8 cellular contexts compared by ENCODE assay signal in the genomic region with DNA sequence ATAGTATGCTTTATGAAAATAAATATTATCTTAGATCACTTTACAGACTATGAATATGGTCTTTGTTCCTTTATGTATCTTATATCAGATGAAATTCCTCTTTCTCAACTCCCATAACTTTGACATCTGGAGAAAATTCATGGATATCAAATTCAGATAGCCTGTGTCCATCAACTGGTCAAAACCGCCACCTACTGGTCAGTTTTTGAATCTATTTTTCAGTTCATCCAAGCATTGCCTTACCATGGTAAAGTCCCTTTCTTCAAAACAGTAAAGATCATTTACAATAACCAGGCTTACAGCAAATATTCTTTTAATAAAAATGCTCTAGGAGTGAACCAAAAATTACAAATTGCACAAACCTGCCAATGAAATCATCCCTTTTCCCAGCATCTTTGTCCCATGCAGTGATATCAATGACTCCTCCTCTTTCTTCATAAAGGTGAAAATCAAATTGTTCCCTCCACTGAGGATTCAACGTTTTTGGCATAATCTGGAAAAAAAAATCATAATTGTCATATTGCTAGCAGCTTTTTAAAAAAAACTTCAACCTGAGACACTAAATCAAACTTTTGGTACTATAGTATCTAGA.
A peak's percentile ranks its signal among the peaks of the same experiment; 100 is the strongest.
DNase-seq lines count a peak whose midpoint lies in the region; ATAC-seq, FAIRE-seq and TF ChIP-seq lines count a peak whose summit lies in the region.

No MANE protein-coding gene starts in this region.

- no peak for TF ChIP-seq POLR2A in GM12892 (IDR thresholded peaks at IDR 0.05; ENCODE audit: low read depth, low read length)
- TF ChIP-seq POLR2A in GM12878 (IDR thresholded peaks at IDR 0.05; ENCODE audit: low read depth, low read length): no peak

- RAD21 ChIA-PET in GM12878 (lab: Charles Lee; ENCODE audit: unreplicated experiment): interaction anchor here (0.5 to 1.3 kb wide), 2 partner anchors 9 to 549 kb away, joined by 3 to 4 read pairs; no protein-coding TSS in a partner anchor

- WGBS in GM12878 (ENCODE audit: insufficient coverage, insufficient replicate concordance, low lambda C conversion rate, missing lambda C conversion rate): 0% methylated on average over 2 of the region's 2 CpGs
- 14% methylated on average over 2 of the region's 2 CpGs for whole genome bisulfite sequencing in liver

- no peak for TF ChIP-seq EP300 in GM12878 (IDR thresholded peaks at IDR 0.05; ENCODE audit: borderline replicate concordance in 1 of 2, control insufficient read depth in 1 of 2, low read depth in 2 of 2, low read length in 2 of 2)

- in situ Hi-C loops in GM12878 (cut with MboI): no loop called here

- H3K4me3 ChIP-seq in BE2C (ENCODE audit: low read depth, low read length): no peak overlapping the region
- H3K4me3 ChIP-seq in LNCaP clone FGC (ENCODE audit: low read depth, low read length): no peak overlapping the region
- H3K4me3 ChIP-seq in GM12878: no peak overlapping the region
- H3K4me3 ChIP-seq in liver (ENCODE audit: low read depth in 1 of 3, low read length in 3 of 3): no peak overlapping the region

- intact Hi-C loops in GM12878 (cut with micrococcal nuclease; ENCODE audit: unreplicated experiment): no loop called here

- TF ChIP-seq CTCF in BE2C (IDR thresholded peaks at IDR 0.05; ENCODE audit: low read depth, low read length) (peak; percentile 83), LNCaP clone FGC (IDR thresholded peaks at IDR 0.05; ENCODE audit: control insufficient read depth, extremely low read depth, insufficient read depth) (peak; percentile 71), GM12878 (IDR thresholded peaks at IDR 0.05 in 2 of 3, conservative IDR thresholded peaks at IDR 0.05 in 1 of 3; ENCODE audit: control insufficient read depth in 2 of 3, extremely low read depth in 1 of 3, insufficient read depth in 1 of 3, low read depth in 3 of 3, low read length in 3 of 3) (peak; percentile 53 to 58 (median 57)), liver (IDR thresholded peaks at IDR 0.05; ENCODE audit: low read depth, low read length, missing input control) (peak; percentile 48)

- H3K4me1 ChIP-seq in BE2C (no peaks in the 10 kb centered on the region), GM12878 (ENCODE audit: control insufficient read depth, insufficient read depth, low read length) (no peaks in the 10 kb centered on the region), liver (ENCODE audit: control insufficient read depth in 4 of 4, insufficient read depth in 4 of 4, low read length in 3 of 4) (no peaks in the 10 kb centered on the region)

- ATAC-seq in GM12878 (peak; percentile 84), GM19397 (IDR thresholded peaks at IDR 0.05; ENCODE audit: unreplicated experiment) (no peak)

- DNase-seq in BE2C (peak; percentile 30), GM12892 (ENCODE audit: insufficient read length) (no peak), LNCaP clone FGC (ENCODE audit: low read depth) (no peak), GM12878 (ENCODE audit: low read depth, low spot score) (no peak)
- no peak for DNase-seq in stimulated activated CD4-positive, alpha-beta T cell treated with anti-CD3 and anti-CD28 coated beads, Interleukin-4, amount 100 ng/mL, for 1 hour
- DNase-seq in activated T-cell treated with anti-CD3 and anti-CD28 coated beads, Interleukin-2, amount 50 U/mL, for 1 hour: no peak

- FAIRE-seq in GM12892 (lab: Jason Lieb, UNC): peak; percentile 93
- FAIRE-seq in GM12878 (lab: Jason Lieb, UNC): no peak

- H4K20me1 ChIP-seq in GM12878 (ENCODE audit: control insufficient read depth, insufficient read depth): no peaks in the 10 kb centered on the region

- POLR2A ChIA-PET in GM12878 (lab: Charles Lee): no interaction called here

- CTCF ChIA-PET in GM12878 (lab: Yijun Ruan, JAX): interaction anchor here (0.6 to 1.5 kb wide), 10 partner anchors 8 to 285 kb away, joined by 3 to 6 read pairs (median 4); no protein-coding TSS in a partner anchor

- BruUV-seq in GM12878 (replicated peaks; lab: Mats Ljungman, UMichigan): no TSS peak

- SMC1A ChIA-PET in GM12878 (lab: Charles Lee; ENCODE audit: uncharacterized antibody, unreplicated experiment): interaction anchor here (0.6 to 1.0 kb wide), 2 partner anchors 128 to 171 kb away, joined by 3 to 4 read pairs; no protein-coding TSS in a partner anchor

- H2AFZ ChIP-seq in GM12878 (ENCODE audit: control insufficient read depth, low read depth, low read length): no peak overlapping the region

- no peaks in the 10 kb centered on the region for H3K79me2 ChIP-seq in GM12878 (ENCODE audit: control insufficient read depth, insufficient read depth, low read length)

- H3K4me2 ChIP-seq in GM12878 (ENCODE audit: control insufficient read depth, insufficient read depth): no peak overlapping the region

- H3K27me3 ChIP-seq in BE2C (no peaks in the 10 kb centered on the region), GM12878 (replicated peaks in 1 of 2; ENCODE audit: control insufficient read depth in 2 of 2, insufficient read depth in 2 of 2, low read length in 1 of 2) (no peaks in the 10 kb centered on the region), liver (ENCODE audit: control insufficient read depth in 4 of 4, insufficient read depth in 4 of 4, low read length in 3 of 4) (no peaks in the 10 kb centered on the region)

- H3K36me3 ChIP-seq in BE2C: no peaks in the 10 kb centered on the region
- peaks cover 3 to 9% of the 10 kb centered on the region in 2 experiments; a peak in 1 of 4 replicates for H3K36me3 ChIP-seq in GM12878 (ENCODE audit: control insufficient read depth in 2 of 2, insufficient read depth in 2 of 2, low read length in 1 of 2)
- no peaks in the 10 kb centered on the region for H3K36me3 ChIP-seq in liver (ENCODE audit: control insufficient read depth in 4 of 4, insufficient read depth in 3 of 4, low read depth in 1 of 4, low read length in 3 of 4)

- TF ChIP-seq RAD21 in GM12878 (IDR thresholded peaks at IDR 0.05; ENCODE audit: insufficient read depth, low read depth, low read length) (peak; percentile 73), liver (IDR thresholded peaks at IDR 0.05) (peak; percentile 59 to 66)

- H3K9me3 ChIP-seq in BE2C (0 out of 2 replicates have a peak, but pooled peaks cover 2% of the 10 kb centered on the region), GM12878 (replicated peaks; ENCODE audit: control insufficient read depth, insufficient read depth, low read length) (no peaks in the 10 kb centered on the region), liver (ENCODE audit: control insufficient read depth in 4 of 4, low read length in 3 of 4) (no peaks in the 10 kb centered on the region)

- H3K9ac ChIP-seq in GM12878 (ENCODE audit: control insufficient read depth, insufficient read depth, low read length): no peak overlapping the region
- no peak overlapping the region for H3K9ac ChIP-seq in liver (ENCODE audit: low read depth in 1 of 2, low read length in 2 of 2)

- H3K27ac ChIP-seq in GM12878 (ENCODE audit: control insufficient read depth, insufficient read depth) (no peak overlapping the region), liver (ENCODE audit: low read depth in 1 of 2, low read length in 2 of 2) (no peak overlapping the region)

TF ChIP-seq in GM12878, 131 proteins besides CTCF, POLR2A, EP300 and RAD21:
- TF ChIP-seq BACH1 (IDR thresholded peaks at IDR 0.05; ENCODE audit: borderline replicate concordance) (no peak), SMC3 (IDR thresholded peaks at IDR 0.05; ENCODE audit: borderline replicate concordance, low read length) (peak; percentile 29; the same call in 1 of the 2 replicates)

TF ChIP-seq in liver, 16 proteins besides CTCF, POLR2A, EP300 and RAD21:
- TF ChIP-seq, protein P1, sequence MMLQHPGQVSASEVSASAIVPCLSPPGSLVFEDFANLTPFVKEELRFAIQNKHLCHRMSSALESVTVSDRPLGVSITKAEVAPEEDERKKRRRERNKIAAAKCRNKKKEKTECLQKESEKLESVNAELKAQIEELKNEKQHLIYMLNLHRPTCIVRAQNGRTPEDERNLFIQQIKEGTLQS (IDR thresholded peaks at IDR 0.05): no peak
- no peak for TF ChIP-seq GABPA (IDR thresholded peaks at IDR 0.05 in 1 of 2, conservative IDR thresholded peaks at IDR 0.05 in 1 of 2)
